1 cellular context compared by ENCODE assay signal in genomic region chr2:68943581-68944568, GRCh38.
TF ChIP-seq lines count a peak whose summit lies in the region.

No MANE protein-coding gene starts in this region.

TF ChIP-seq in HepG2, 621 proteins besides CTCF, POLR2A, EP300 and RAD21 (continued from another document and continues in another):
- TF ChIP-seq PREB (CRISPR knock-in tag; IDR thresholded peaks at IDR 0.05) (no peak), ZNF33A (CRISPR knock-in tag; IDR thresholded peaks at IDR 0.05; ENCODE audit: borderline replicate concordance) (no peak), HMGXB4 (CRISPR knock-in tag; IDR thresholded peaks at IDR 0.05; ENCODE audit: borderline replicate concordance in 1 of 2, low read depth in 1 of 2) (peak; percentile 59 to 75; a peak in 2 of 4 replicates), ZFP36 (IDR thresholded peaks at IDR 0.05; ENCODE audit: borderline replicate concordance, low read depth, low read length, partially characterized antibody) (no peak), ZNF619 (CRISPR knock-in tag; IDR thresholded peaks at IDR 0.05) (peak; percentile 59; the same call in 1 of the 2 replicates), NR3C1 (CRISPR knock-in tag; IDR thresholded peaks at IDR 0.05) (no peak), ZFY (CRISPR knock-in tag; IDR thresholded peaks at IDR 0.05) (peak; percentile 61), ZEB1 (IDR thresholded peaks at IDR 0.05; ENCODE audit: insufficient replicate concordance, low read depth) (no peak), AGO1 (IDR thresholded peaks at IDR 0.05; ENCODE audit: low read depth, low read length, poor library complexity, severe bottlenecking) (no peak), NFE2L2 (IDR thresholded peaks at IDR 0.05; ENCODE audit: low read length) (no peak), ATF7 (IDR thresholded peaks at IDR 0.05) (no peak), ATF7 (CRISPR knock-in tag; IDR thresholded peaks at IDR 0.05) (no peak), MBNL3 (CRISPR knock-in tag; conservative IDR thresholded peaks at IDR 0.05) (no peak), POGK (CRISPR knock-in tag; conservative IDR thresholded peaks at IDR 0.05) (no peak), ZNF180 (CRISPR knock-in tag; IDR thresholded peaks at IDR 0.05; ENCODE audit: borderline replicate concordance, low read depth) (no peak), NFYB (CRISPR knock-in tag; IDR thresholded peaks at IDR 0.05) (0 out of 2 replicates have a peak, but pooled peaks have one; percentile 26), FOXA1 (IDR thresholded peaks at IDR 0.05) (no peak), FOXA1 (CRISPR knock-in tag; IDR thresholded peaks at IDR 0.05) (no peak), HNF1B (CRISPR knock-in tag; IDR thresholded peaks at IDR 0.05) (no peak; the same call in 1 of the 2 replicates), MXD3 (CRISPR knock-in tag; IDR thresholded peaks at IDR 0.05) (no peak), THAP8 (CRISPR knock-in tag; IDR thresholded peaks at IDR 0.05; ENCODE audit: borderline replicate concordance) (no peak), PLRG1 (conservative IDR thresholded peaks at IDR 0.05) (no peak), RORA (CRISPR knock-in tag; IDR thresholded peaks at IDR 0.05) (no peak), NONO (IDR thresholded peaks at IDR 0.05) (no peak), NONO (CRISPR knock-in tag; conservative IDR thresholded peaks at IDR 0.05) (0 out of 2 replicates have a peak, but pooled peaks have one; percentile 42), SATB2 (CRISPR knock-in tag; IDR thresholded peaks at IDR 0.05) (no peak), CBX1 (IDR thresholded peaks at IDR 0.05; ENCODE audit: low read depth) (no peak), RXRA (CRISPR knock-in tag; IDR thresholded peaks at IDR 0.05) (peak; percentile 42; the same call in 1 of the 2 replicates), BRD4 (CRISPR knock-in tag; IDR thresholded peaks at IDR 0.05) (no peak), ZNF234 (CRISPR knock-in tag; conservative IDR thresholded peaks at IDR 0.05) (no peak), ZNF7 (CRISPR knock-in tag; IDR thresholded peaks at IDR 0.05) (no peak), MEIS1 (CRISPR knock-in tag; IDR thresholded peaks at IDR 0.05; ENCODE audit: borderline replicate concordance) (0 out of 2 replicates have a peak, but pooled peaks have one; percentile 77), NR2F6 (IDR thresholded peaks at IDR 0.05) (no peak), NR2F6 (CRISPR knock-in tag; IDR thresholded peaks at IDR 0.05) (no peak), ZNF530 (CRISPR knock-in tag; IDR thresholded peaks at IDR 0.05; ENCODE audit: low read depth) (no peak), ZBTB33 (CRISPR knock-in tag; IDR thresholded peaks at IDR 0.05) (no peak), ZNF230 (CRISPR knock-in tag; IDR thresholded peaks at IDR 0.05) (no peak; the same call in 1 of the 2 replicates), KDM5A (IDR thresholded peaks at IDR 0.05; ENCODE audit: borderline replicate concordance, low read length) (no peak), ZNF781 (CRISPR knock-in tag; IDR thresholded peaks at IDR 0.05; ENCODE audit: borderline replicate concordance, not compliant biosample characterization) (no peak), MED13 (CRISPR knock-in tag; IDR thresholded peaks at IDR 0.05) (no peak), SRSF4 (IDR thresholded peaks at IDR 0.05; ENCODE audit: low read depth, low read length, poor library complexity, severe bottlenecking) (no peak), CENPT (CRISPR knock-in tag; IDR thresholded peaks at IDR 0.05; ENCODE audit: low read depth) (no peak), ZNF251 (CRISPR knock-in tag; IDR thresholded peaks at IDR 0.05) (no peak), ZNF703 (CRISPR knock-in tag; IDR thresholded peaks at IDR 0.05; ENCODE audit: borderline replicate concordance) (no peak), ZNF777 (CRISPR knock-in tag; IDR thresholded peaks at IDR 0.05) (no peak), ZFP36L2 (CRISPR knock-in tag; IDR thresholded peaks at IDR 0.05) (no peak), ZNF207 (IDR thresholded peaks at IDR 0.05; ENCODE audit: borderline replicate concordance) (no peak), KAT7 (CRISPR knock-in tag; IDR thresholded peaks at IDR 0.05; ENCODE audit: borderline replicate concordance) (no peak), SKIL (CRISPR knock-in tag; IDR thresholded peaks at IDR 0.05; ENCODE audit: borderline replicate concordance) (no peak), ZNF720 (CRISPR knock-in tag; IDR thresholded peaks at IDR 0.05) (no peak), ZNF329 (CRISPR knock-in tag; IDR thresholded peaks at IDR 0.05; ENCODE audit: low read depth) (no peak), AHDC1 (CRISPR knock-in tag; IDR thresholded peaks at IDR 0.05; ENCODE audit: borderline replicate concordance) (no peak), ZNF225 (CRISPR knock-in tag; IDR thresholded peaks at IDR 0.05) (no peak), HNRNPK (IDR thresholded peaks at IDR 0.05; ENCODE audit: low read depth, low read length, poor library complexity, severe bottlenecking) (no peak)
